Comparison of ENCODE assay signal across 28 cellular contexts in genomic region chr14:75092698-75093097, GRCh38.
"Had no signal": no experiment of that assay in that cellular context is flagged by ENCODE, and none has a peak within 500 bp of the region (broad histone marks: within the 10 kb centered on the region; RNA-seq: fewer than 3 reads in every experiment).

No MANE protein-coding gene starts in this region.

- H3K9me3 Mint-ChIP-seq: activated CD4-positive, alpha-beta memory T cell treated with anti-CD3 and anti-CD28 coated beads for 36 hours; activated CD4-positive, alpha-beta T cell treated with anti-CD3 and anti-CD28 coated beads, Interleukin-2, amount 10 ng/mL, durations not matched to agents 7 days and 5 days; activated naive CD4-positive, alpha-beta T cell treated with anti-CD3 and anti-CD28 coated beads for 36 hours; activated T-cell treated with anti-CD3 and anti-CD28 coated beads, Interleukin-2, amount 50 U/mL, for 4 hours; brain had no signal

- H3K4me3 ChIP-seq: Peyer's patch, SJSA1 had no signal

- H3K27me3 ChIP-seq: Peyer's patch, SJSA1 had no signal

- H3K9me3 ChIP-seq: Peyer's patch, SJSA1 had no signal

- H3K4me1 Mint-ChIP-seq: activated CD4-positive, alpha-beta T cell treated with anti-CD3 and anti-CD28 coated beads, Interleukin-2, amount 10 ng/mL, durations not matched to agents 7 days and 5 days; brain had no signal

- H3K4me1 ChIP-seq: Peyer's patch, SJSA1 had no signal

- H3K27ac Mint-ChIP-seq: activated CD4-positive, alpha-beta memory T cell treated with anti-CD3 and anti-CD28 coated beads for 36 hours; activated CD4-positive, alpha-beta T cell treated with anti-CD3 and anti-CD28 coated beads, Interleukin-2, amount 10 ng/mL, durations not matched to agents 7 days and 5 days; activated naive CD4-positive, alpha-beta T cell treated with anti-CD3 and anti-CD28 coated beads for 36 hours; activated naive CD8-positive, alpha-beta T cell; brain had no signal

- ATAC-seq: activated T-cell treated with anti-CD3 and anti-CD28 coated beads, Interleukin-2, amount 50 U/mL, for 4 hours; T-helper 17 cell had no signal

- FAIRE-seq: astrocyte had no signal

- DNase-seq: activated CD4-positive, alpha-beta memory T cell treated with anti-CD3 and anti-CD28 coated beads for 36 hours; activated CD4-positive, alpha-beta T cell treated with anti-CD3 and anti-CD28 coated beads, Interleukin-2, amount 10 ng/mL, durations not matched to agents 7 days and 5 days; activated CD4-positive, CD25-positive, alpha-beta regulatory T cell; activated CD8-positive, alpha-beta memory T cell treated with anti-CD3 and anti-CD28 coated beads for 24 hours; activated gamma-delta T cell; activated naive CD4-positive, alpha-beta T cell treated with anti-CD3 and anti-CD28 coated beads for 36 hours; activated T-cell treated with anti-CD3 and anti-CD28 coated beads, Interleukin-2, amount 50 U/mL, for 4 hours; amygdala; Karpas-422; MM.1S; NCI-H1105; NCI-H1694; NCI-H2029; NCI-H2107; NCI-H2171 treated with DMSO at 0.1 percent for 48 hours; NCI-H345; NCI-H510A; NCI-H526 treated with DMSO at 0.1 percent for 48 hours; NK-92 treated with Interleukin-12 subunit alpha and Interleukin-12 subunit beta, amount 100 ng/mL, for 24 hours; Peyer's patch; Right ventricle myocardium superior; T-helper 17 cell; T-helper 9 cell had no signal

- H3K27ac ChIP-seq: Peyer's patch, RWPE1, SJSA1 had no signal

- H3K4me3 Mint-ChIP-seq: activated CD4-positive, alpha-beta memory T cell treated with anti-CD3 and anti-CD28 coated beads for 36 hours; activated CD4-positive, alpha-beta T cell treated with anti-CD3 and anti-CD28 coated beads, Interleukin-2, amount 10 ng/mL, durations not matched to agents 7 days and 5 days; activated naive CD4-positive, alpha-beta T cell treated with anti-CD3 and anti-CD28 coated beads for 36 hours; activated naive CD8-positive, alpha-beta T cell; activated T-cell treated with anti-CD3 and anti-CD28 coated beads, Interleukin-2, amount 50 U/mL, for 4 hours; brain; T-helper 17 cell had no signal

- H3K27me3 Mint-ChIP-seq: activated CD4-positive, alpha-beta memory T cell treated with anti-CD3 and anti-CD28 coated beads for 36 hours; activated CD4-positive, alpha-beta T cell treated with anti-CD3 and anti-CD28 coated beads, Interleukin-2, amount 10 ng/mL, durations not matched to agents 7 days and 5 days; activated naive CD8-positive, alpha-beta T cell; brain; T-helper 17 cell had no signal
